22 cellular contexts compared by ENCODE assay signal in genomic region chr6:7604506-7604905, GRCh38.
DNase-seq lines count a peak whose midpoint lies in the region; ATAC-seq lines count a peak whose summit lies in the region.
"Had no signal": no experiment of that assay in that cellular context is flagged by ENCODE, and none has a peak within 500 bp of the region (broad histone marks: within the 10 kb centered on the region; RNA-seq: fewer than 3 reads in every experiment).

No MANE protein-coding gene starts in this region.

- DNase-seq in T-helper 2 cell treated with Interferon-gamma antibody and Interleukin-4, amounts not matched to agents 5 μg/mL and 100 μg/mL, for 36 hours (ENCODE audit: low spot score): no peak
- DNase-seq in T-helper 2 cell (no peak), DMS79 treated with DMSO at 0.1 percent for 48 hours (lab: John Stamatoyannopoulos, UW) (no peak), nucleus accumbens (lab: John Stamatoyannopoulos, UW) (no peak)
- DNase-seq: activated CD4-positive, alpha-beta T cell treated with anti-CD3 and anti-CD28 coated beads, Interleukin-2, amount 50 U/mL, for 1 hour; body of pancreas; Caco-2; H7; mesenchymal stem cell; NCI-H187 treated with DMSO at 0.1 percent for 48 hours; NCI-H2227 treated with DMSO at 0.1 percent for 48 hours; NCI-H748 treated with DMSO at 0.1 percent for 48 hours; occipital lobe; retina; spleen; stimulated activated CD4-positive, alpha-beta T cell treated with anti-CD3 and anti-CD28 coated beads, Interleukin-4, amount 100 ng/mL, for 24 hours; SW 1271; upper lobe of right lung had no signal

- peaks cover 13% of the 10 kb centered on the region for H3K4me1 Mint-ChIP-seq in T-helper 2 cell treated with Interferon-gamma antibody and Interleukin-4, amounts not matched to agents 5 μg/mL and 100 μg/mL, for 36 hours (ENCODE audit: low read depth)
- peaks cover 10% of the 10 kb centered on the region for H3K4me1 Mint-ChIP-seq in activated naive CD8-positive, alpha-beta T cell (ENCODE audit: low read depth)

- no peaks in the 10 kb centered on the region for H3K9me3 Mint-ChIP-seq in T-helper 2 cell treated with Interferon-gamma antibody and Interleukin-4, amounts not matched to agents 5 μg/mL and 100 μg/mL, for 36 hours
- H3K9me3 Mint-ChIP-seq in activated naive CD8-positive, alpha-beta T cell (ENCODE audit: low read depth): no peaks in the 10 kb centered on the region

- ATAC-seq in GM18502 (IDR thresholded peaks at IDR 0.05; ENCODE audit: poor library complexity, unreplicated experiment) (peak; percentile 48), HG02852 (IDR thresholded peaks at IDR 0.05; ENCODE audit: unreplicated experiment) (peak; percentile 67), HG03159 (IDR thresholded peaks at IDR 0.05; ENCODE audit: unreplicated experiment) (no peak)
- ATAC-seq: body of pancreas, upper lobe of right lung had no signal

- H3K36me3 Mint-ChIP-seq in T-helper 2 cell treated with Interferon-gamma antibody and Interleukin-4, amounts not matched to agents 5 μg/mL and 100 μg/mL, for 36 hours (ENCODE audit: low read depth): peaks cover 59% of the 10 kb centered on the region
- H3K36me3 Mint-ChIP-seq in activated naive CD8-positive, alpha-beta T cell: peaks cover 10% of the 10 kb centered on the region

- peak overlapping the region; percentile 4 for H3K27ac Mint-ChIP-seq in T-helper 2 cell treated with Interferon-gamma antibody and Interleukin-4, amounts not matched to agents 5 μg/mL and 100 μg/mL, for 36 hours
- peak overlapping the region; percentile 64 for H3K27ac Mint-ChIP-seq in activated naive CD8-positive, alpha-beta T cell

- H3K27me3 Mint-ChIP-seq in T-helper 2 cell treated with Interferon-gamma antibody and Interleukin-4, amounts not matched to agents 5 μg/mL and 100 μg/mL, for 36 hours (ENCODE audit: low read depth): no peaks in the 10 kb centered on the region
- no peaks in the 10 kb centered on the region for H3K27me3 Mint-ChIP-seq in activated naive CD8-positive, alpha-beta T cell

- no peak overlapping the region for H3K4me3 Mint-ChIP-seq in T-helper 2 cell treated with Interferon-gamma antibody and Interleukin-4, amounts not matched to agents 5 μg/mL and 100 μg/mL, for 36 hours
- H3K4me3 Mint-ChIP-seq in activated naive CD8-positive, alpha-beta T cell: no peak overlapping the region
